ENCODE assay signal across 36 cellular contexts in the genomic region with DNA sequence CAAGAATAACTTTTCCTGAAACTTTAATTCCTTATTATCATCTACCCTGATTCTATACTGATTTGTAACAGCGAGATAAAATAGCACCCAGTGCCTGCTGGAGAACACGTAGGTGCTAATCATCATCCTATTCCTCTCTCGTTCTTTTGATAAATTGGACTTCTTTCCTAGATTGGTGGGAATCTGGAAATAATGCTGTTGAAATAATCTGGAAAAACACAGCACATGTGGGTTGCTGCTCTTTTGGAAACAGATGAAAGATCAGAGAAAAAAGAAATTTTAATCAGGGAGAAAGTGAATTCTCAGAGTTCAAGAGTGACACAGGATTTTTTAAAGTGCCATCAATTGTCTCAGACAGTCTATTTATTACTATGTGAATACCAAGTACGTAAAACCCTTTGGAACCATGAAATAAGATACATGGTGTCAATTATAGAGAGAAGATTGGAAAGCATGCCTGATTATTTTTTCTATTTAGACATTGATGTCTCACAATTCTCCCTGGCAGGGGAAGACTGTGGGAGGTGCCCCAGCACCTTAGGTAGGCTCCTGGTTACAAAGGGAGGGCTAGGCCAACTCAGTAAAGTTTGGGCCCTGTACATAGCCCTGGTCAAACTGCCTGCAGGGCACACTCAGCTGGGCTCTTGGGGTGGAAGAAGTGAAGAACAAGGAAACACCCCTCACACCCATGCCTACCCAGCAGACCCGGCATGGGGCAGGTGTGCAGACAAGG.
"Had no signal": no experiment of that assay in that cellular context is flagged by ENCODE, and none has a peak within 500 bp of the region (broad histone marks: within the 10 kb centered on the region; RNA-seq: fewer than 3 reads in every experiment).

No MANE protein-coding gene starts in this region.

- H3K27me3 Mint-ChIP-seq: activated CD4-positive, alpha-beta T cell treated with anti-CD3 and anti-CD28 coated beads, Interleukin-2, amount 10 ng/mL, durations not matched to agents 7 days and 5 days; activated naive CD4-positive, alpha-beta T cell treated with anti-CD3 and anti-CD28 coated beads, Interleukin-2, amount 50 U/mL, for 24 hours; activated naive CD8-positive, alpha-beta T cell treated with anti-CD3 and anti-CD28 coated beads, Interleukin-2, amount 10 ng/mL, durations not matched to agents 7 days and 5 days; activated naive CD8-positive, alpha-beta T cell treated with anti-CD3 and anti-CD28 coated beads, Interleukin-2, amount 50 U/mL, for 24 hours; brain had no signal

- H3K4me1 ChIP-seq: ascending aorta had no signal

- H3K4me3 ChIP-seq: ascending aorta, cardiac muscle cell had no signal

- H3K4me3 Mint-ChIP-seq: activated CD4-positive, alpha-beta memory T cell treated with anti-CD3 and anti-CD28 coated beads, Interleukin-2, amount 10 ng/mL, durations not matched to agents 7 days and 5 days; activated CD4-positive, alpha-beta T cell treated with anti-CD3 and anti-CD28 coated beads for 36 hours; activated CD4-positive, alpha-beta T cell treated with anti-CD3 and anti-CD28 coated beads, Interleukin-2, amount 10 ng/mL, durations not matched to agents 7 days and 5 days; activated CD8-positive, alpha-beta memory T cell treated with anti-CD3 and anti-CD28 coated beads, Interleukin-2, amount 10 ng/mL, durations not matched to agents 7 days and 5 days; activated CD8-positive, alpha-beta T cell treated with anti-CD3 and anti-CD28 coated beads, Interleukin-2, amount 10 ng/mL, durations not matched to agents 7 days and 5 days; activated naive CD4-positive, alpha-beta T cell treated with anti-CD3 and anti-CD28 coated beads, Interleukin-2, amount 10 ng/mL, durations not matched to agents 7 days and 5 days; activated naive CD4-positive, alpha-beta T cell treated with anti-CD3 and anti-CD28 coated beads, Interleukin-2, amount 50 U/mL, for 24 hours; activated naive CD8-positive, alpha-beta T cell; activated naive CD8-positive, alpha-beta T cell treated with anti-CD3 and anti-CD28 coated beads, Interleukin-2, amount 10 ng/mL, durations not matched to agents 7 days and 5 days; activated naive CD8-positive, alpha-beta T cell treated with anti-CD3 and anti-CD28 coated beads, Interleukin-2, amount 50 U/mL, for 24 hours; activated T-cell treated with anti-CD3 and anti-CD28 coated beads, Interleukin-2, amount 50 U/mL, for 24 hours; brain; central memory CD8-positive, alpha-beta T cell; T-helper 1 cell treated with Interleukin-12 subunit alpha and Interleukin-12 subunit beta and Interleukin-4 antibody, amounts not matched to agents 30 μg/mL and 1 μg/mL, for 36 hours; T-helper 2 cell treated with Interferon-gamma antibody and Interleukin-4, amounts not matched to agents 5 μg/mL and 100 μg/mL, for 36 hours; WTC11 had no signal

- H3K27me3 ChIP-seq: ascending aorta, cardiac muscle cell had no signal

- H3K27ac Mint-ChIP-seq: activated CD4-positive, alpha-beta memory T cell treated with anti-CD3 and anti-CD28 coated beads, Interleukin-2, amount 10 ng/mL, durations not matched to agents 7 days and 5 days; activated CD4-positive, alpha-beta T cell treated with anti-CD3 and anti-CD28 coated beads for 36 hours; activated CD4-positive, alpha-beta T cell treated with anti-CD3 and anti-CD28 coated beads, Interleukin-2, amount 10 ng/mL, durations not matched to agents 7 days and 5 days; activated CD8-positive, alpha-beta memory T cell treated with anti-CD3 and anti-CD28 coated beads, Interleukin-2, amount 10 ng/mL, durations not matched to agents 7 days and 5 days; activated CD8-positive, alpha-beta T cell treated with anti-CD3 and anti-CD28 coated beads, Interleukin-2, amount 10 ng/mL, durations not matched to agents 7 days and 5 days; activated naive CD4-positive, alpha-beta T cell treated with anti-CD3 and anti-CD28 coated beads, Interleukin-2, amount 10 ng/mL, durations not matched to agents 7 days and 5 days; activated naive CD4-positive, alpha-beta T cell treated with anti-CD3 and anti-CD28 coated beads, Interleukin-2, amount 50 U/mL, for 24 hours; activated naive CD8-positive, alpha-beta T cell; activated naive CD8-positive, alpha-beta T cell treated with anti-CD3 and anti-CD28 coated beads, Interleukin-2, amount 10 ng/mL, durations not matched to agents 7 days and 5 days; activated naive CD8-positive, alpha-beta T cell treated with anti-CD3 and anti-CD28 coated beads, Interleukin-2, amount 50 U/mL, for 24 hours; activated T-cell treated with anti-CD3 and anti-CD28 coated beads, Interleukin-2, amount 50 U/mL, for 24 hours; activated T-helper 2 cell treated with anti-CD3 and anti-CD28 coated beads, Interferon-gamma antibody, Interleukin-2, Interleukin-4, amounts not matched to agents 10 μg/mL and 5 μg/mL and 100 μg/mL, durations not matched to agents 14 hours and 24 hours and 36 hours; brain; T-helper 1 cell treated with Interleukin-12 subunit alpha and Interleukin-12 subunit beta and Interleukin-4 antibody, amounts not matched to agents 30 μg/mL and 1 μg/mL, for 36 hours; T-helper 2 cell treated with Interferon-gamma antibody and Interleukin-4, amounts not matched to agents 5 μg/mL and 100 μg/mL, for 36 hours; WTC11 had no signal

- DNase-seq: activated CD4-positive, alpha-beta memory T cell treated with anti-CD3 and anti-CD28 coated beads, Interleukin-2, amount 10 ng/mL, durations not matched to agents 7 days and 5 days; activated CD4-positive, alpha-beta T cell treated with anti-CD3 and anti-CD28 coated beads for 1 hour; activated CD4-positive, alpha-beta T cell treated with anti-CD3 and anti-CD28 coated beads for 36 hours; activated CD4-positive, alpha-beta T cell treated with anti-CD3 and anti-CD28 coated beads for 48 hours; activated CD4-positive, alpha-beta T cell treated with anti-CD3 and anti-CD28 coated beads, Interleukin-2, amount 10 ng/mL, durations not matched to agents 7 days and 5 days; activated CD4-positive, alpha-beta T cell treated with anti-CD3 and anti-CD28 coated beads, Interleukin-2, amount 50 U/mL, for 48 hours; activated CD4-positive, CD25-positive, alpha-beta regulatory T cell; activated CD8-positive, alpha-beta memory T cell treated with anti-CD3 and anti-CD28 coated beads for 24 hours; activated CD8-positive, alpha-beta memory T cell treated with anti-CD3 and anti-CD28 coated beads, Interleukin-2, amount 10 ng/mL, durations not matched to agents 7 days and 5 days; activated CD8-positive, alpha-beta memory T cell treated with anti-CD3 and anti-CD28 coated beads, Interleukin-2, amount 50 U/mL, for 48 hours; activated CD8-positive, alpha-beta T cell treated with anti-CD3 and anti-CD28 coated beads, Interleukin-2, amount 10 ng/mL, durations not matched to agents 7 days and 5 days; activated effector memory CD4-positive, alpha-beta T cell treated with Interleukin-2 at 50 U/mL for 16 hours; activated gamma-delta T cell; activated naive CD4-positive, alpha-beta T cell treated with anti-CD3 and anti-CD28 coated beads, Interleukin-2, amount 10 ng/mL, durations not matched to agents 7 days and 5 days; activated naive CD4-positive, alpha-beta T cell treated with Interleukin-2 at 50 U/mL for 16 hours; activated naive CD8-positive, alpha-beta T cell treated with anti-CD3 and anti-CD28 coated beads, Interleukin-2, amount 10 ng/mL, durations not matched to agents 7 days and 5 days; activated naive CD8-positive, alpha-beta T cell treated with anti-CD3 and anti-CD28 coated beads, Interleukin-2, amount 50 U/mL, for 24 hours; activated T-cell treated with anti-CD3 and anti-CD28 coated beads, Interleukin-2, amount 50 U/mL, for 24 hours; activated T-cell treated with anti-CD3 and anti-CD28 coated beads, Interleukin-2, amount 50 U/mL, for 48 hours; amygdala; anterior cingulate cortex; cerebellar nuclear complex; T-helper 1 cell; T-helper 2 cell; T-helper 9 cell; WERI-Rb-1 had no signal

- H3K4me1 Mint-ChIP-seq: activated CD4-positive, alpha-beta memory T cell treated with anti-CD3 and anti-CD28 coated beads, Interleukin-2, amount 10 ng/mL, durations not matched to agents 7 days and 5 days; activated CD4-positive, alpha-beta T cell treated with anti-CD3 and anti-CD28 coated beads for 36 hours; activated CD4-positive, alpha-beta T cell treated with anti-CD3 and anti-CD28 coated beads, Interleukin-2, amount 10 ng/mL, durations not matched to agents 7 days and 5 days; activated naive CD4-positive, alpha-beta T cell treated with anti-CD3 and anti-CD28 coated beads, Interleukin-2, amount 10 ng/mL, durations not matched to agents 7 days and 5 days; activated naive CD4-positive, alpha-beta T cell treated with anti-CD3 and anti-CD28 coated beads, Interleukin-2, amount 50 U/mL, for 24 hours; activated naive CD8-positive, alpha-beta T cell treated with anti-CD3 and anti-CD28 coated beads, Interleukin-2, amount 50 U/mL, for 24 hours; central memory CD8-positive, alpha-beta T cell; WTC11 had no signal

- H3K27ac ChIP-seq: ascending aorta, cardiac muscle cell, WERI-Rb-1 had no signal

- H3K9me3 Mint-ChIP-seq: activated CD4-positive, alpha-beta memory T cell treated with anti-CD3 and anti-CD28 coated beads, Interleukin-2, amount 10 ng/mL, durations not matched to agents 7 days and 5 days; activated CD4-positive, alpha-beta T cell treated with anti-CD3 and anti-CD28 coated beads, Interleukin-2, amount 10 ng/mL, durations not matched to agents 7 days and 5 days; activated naive CD4-positive, alpha-beta T cell treated with anti-CD3 and anti-CD28 coated beads, Interleukin-2, amount 10 ng/mL, durations not matched to agents 7 days and 5 days; activated naive CD4-positive, alpha-beta T cell treated with anti-CD3 and anti-CD28 coated beads, Interleukin-2, amount 50 U/mL, for 24 hours; activated naive CD8-positive, alpha-beta T cell treated with anti-CD3 and anti-CD28 coated beads, Interleukin-2, amount 10 ng/mL, durations not matched to agents 7 days and 5 days; activated naive CD8-positive, alpha-beta T cell treated with anti-CD3 and anti-CD28 coated beads, Interleukin-2, amount 50 U/mL, for 24 hours; activated T-cell treated with anti-CD3 and anti-CD28 coated beads, Interleukin-2, amount 50 U/mL, for 24 hours; activated T-helper 2 cell treated with anti-CD3 and anti-CD28 coated beads, Interferon-gamma antibody, Interleukin-2, Interleukin-4, amounts not matched to agents 10 μg/mL and 5 μg/mL and 100 μg/mL, durations not matched to agents 14 hours and 24 hours and 36 hours; central memory CD8-positive, alpha-beta T cell; T-helper 1 cell treated with Interleukin-12 subunit alpha and Interleukin-12 subunit beta and Interleukin-4 antibody, amounts not matched to agents 30 μg/mL and 1 μg/mL, for 36 hours; T-helper 2 cell treated with Interferon-gamma antibody and Interleukin-4, amounts not matched to agents 5 μg/mL and 100 μg/mL, for 36 hours had no signal

- H3K36me3 ChIP-seq: ascending aorta, cardiac muscle cell, WERI-Rb-1 had no signal

- H3K9me3 ChIP-seq: ascending aorta had no signal

- H3K36me3 Mint-ChIP-seq: activated CD8-positive, alpha-beta memory T cell treated with anti-CD3 and anti-CD28 coated beads, Interleukin-2, amount 10 ng/mL, durations not matched to agents 7 days and 5 days; activated naive CD4-positive, alpha-beta T cell treated with anti-CD3 and anti-CD28 coated beads, Interleukin-2, amount 10 ng/mL, durations not matched to agents 7 days and 5 days; activated naive CD4-positive, alpha-beta T cell treated with anti-CD3 and anti-CD28 coated beads, Interleukin-2, amount 50 U/mL, for 24 hours; activated naive CD8-positive, alpha-beta T cell; activated naive CD8-positive, alpha-beta T cell treated with anti-CD3 and anti-CD28 coated beads, Interleukin-2, amount 10 ng/mL, durations not matched to agents 7 days and 5 days; brain; WTC11 had no signal
